Comparison of ENCODE assay signal across 1 cellular context in genomic region chr11:47642099-47642855, GRCh38.
A peak's percentile ranks its signal among the peaks of the same experiment; 100 is the strongest.
TF ChIP-seq lines count a peak whose summit lies in the region.

TSS of gene MTCH2 (minus strand) at chr11:47642559. CDS start at chr11:47642465, 94 bp downstream.

TF ChIP-seq in K562, 482 proteins besides CTCF, POLR2A, EP300 and RAD21 (continued from another document and continues in another):
- TF ChIP-seq UBTF (IDR thresholded peaks at IDR 0.05; ENCODE audit: borderline replicate concordance in 1 of 2, low read depth in 2 of 2, low read length in 2 of 2) (peak in 1 of 2 experiments; percentile 73; a peak in 1 of 4 replicates), ZNF175 (CRISPR knock-in tag; IDR thresholded peaks at IDR 0.05; ENCODE audit: low read depth) (no peak), HSF4 (CRISPR knock-in tag; IDR thresholded peaks at IDR 0.05; ENCODE audit: borderline replicate concordance) (0 out of 2 replicates have a peak, but pooled peaks have one; percentile 54), ZC3H11A (IDR thresholded peaks at IDR 0.05; ENCODE audit: low read depth, low read length) (0 out of 2 replicates have a peak, but pooled peaks have one; percentile 20), CBFA2T3 (IDR thresholded peaks at IDR 0.05) (no peak), CBX1 (IDR thresholded peaks at IDR 0.05; ENCODE audit: low read depth) (no peak), RNF2 (IDR thresholded peaks at IDR 0.05) (0 out of 2 replicates have a peak, but pooled peaks have one; percentile 27), ZNF12 (CRISPR knock-in tag; IDR thresholded peaks at IDR 0.05) (no peak), SRSF3 (IDR thresholded peaks at IDR 0.05; ENCODE audit: insufficient read depth, low read length) (0 out of 2 replicates have a peak, but pooled peaks have one; percentile 76), ZNF354B (CRISPR knock-in tag; IDR thresholded peaks at IDR 0.05) (no peak), ZBTB2 (IDR thresholded peaks at IDR 0.05) (peak; percentile 96), ZNF766 (CRISPR knock-in tag; conservative IDR thresholded peaks at IDR 0.05) (peak; percentile 73; the same call in 1 of the 2 replicates), ZNF740 (CRISPR knock-in tag; IDR thresholded peaks at IDR 0.05) (peak; percentile 87), ZNF740 (tag; IDR thresholded peaks at IDR 0.05) (peak in 1 of 2 experiments; percentile 87; a peak in 2 of 4 replicates), NR2C1 (IDR thresholded peaks at IDR 0.05) (no peak), NR2C1 (tag; IDR thresholded peaks at IDR 0.05) (no peak), ESRRA (IDR thresholded peaks at IDR 0.05; ENCODE audit: borderline replicate concordance, low read depth) (peak; percentile 99), BRD9 (IDR thresholded peaks at IDR 0.05; ENCODE audit: low read depth, partially characterized antibody) (no peak), PURB (CRISPR knock-in tag; IDR thresholded peaks at IDR 0.05; ENCODE audit: low read depth) (no peak), MCM3 (IDR thresholded peaks at IDR 0.05) (no peak), MTA1 (IDR thresholded peaks at IDR 0.05; ENCODE audit: borderline replicate concordance) (no peak), PKNOX1 (IDR thresholded peaks at IDR 0.05) (peak; percentile 65), HDAC1 (IDR thresholded peaks at IDR 0.05) (peak in 1 of 2 experiments; percentile 88; a peak in 2 of 4 replicates), CREBBP (IDR thresholded peaks at IDR 0.05; ENCODE audit: low read depth, low read length) (no peak), NKRF (IDR thresholded peaks at IDR 0.05; ENCODE audit: borderline replicate concordance) (peak; percentile 89), SAP30 (IDR thresholded peaks at IDR 0.05; ENCODE audit: borderline replicate concordance, insufficient read depth, low read depth, low read length, poor library complexity, severe bottlenecking) (peak; percentile 59)
- TF ChIP-seq, protein P1, sequence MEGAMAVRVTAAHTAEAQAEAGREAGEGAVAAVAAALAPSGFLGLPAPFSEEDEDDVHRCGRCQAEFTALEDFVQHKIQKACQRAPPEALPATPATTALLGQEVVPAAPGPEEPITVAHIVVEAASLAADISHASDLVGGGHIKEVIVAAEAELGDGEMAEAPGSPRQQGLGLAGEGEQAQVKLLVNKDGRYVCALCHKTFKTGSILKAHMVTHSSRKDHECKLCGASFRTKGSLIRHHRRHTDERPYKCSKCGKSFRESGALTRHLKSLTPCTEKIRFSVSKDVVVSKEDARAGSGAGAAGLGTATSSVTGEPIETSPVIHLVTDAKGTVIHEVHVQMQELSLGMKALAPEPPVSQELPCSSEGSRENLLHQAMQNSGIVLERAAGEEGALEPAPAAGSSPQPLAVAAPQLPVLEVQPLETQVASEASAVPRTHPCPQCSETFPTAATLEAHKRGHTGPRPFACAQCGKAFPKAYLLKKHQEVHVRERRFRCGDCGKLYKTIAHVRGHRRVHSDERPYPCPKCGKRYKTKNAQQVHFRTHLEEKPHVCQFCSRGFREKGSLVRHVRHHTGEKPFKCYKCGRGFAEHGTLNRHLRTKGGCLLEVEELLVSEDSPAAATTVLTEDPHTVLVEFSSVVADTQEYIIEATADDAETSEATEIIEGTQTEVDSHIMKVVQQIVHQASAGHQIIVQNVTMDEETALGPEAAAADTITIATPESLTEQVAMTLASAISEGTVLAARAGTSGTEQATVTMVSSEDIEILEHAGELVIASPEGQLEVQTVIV (CRISPR knock-in tag; IDR thresholded peaks at IDR 0.05; ENCODE audit: borderline replicate concordance): no peak
- TF ChIP-seq, protein P2, sequence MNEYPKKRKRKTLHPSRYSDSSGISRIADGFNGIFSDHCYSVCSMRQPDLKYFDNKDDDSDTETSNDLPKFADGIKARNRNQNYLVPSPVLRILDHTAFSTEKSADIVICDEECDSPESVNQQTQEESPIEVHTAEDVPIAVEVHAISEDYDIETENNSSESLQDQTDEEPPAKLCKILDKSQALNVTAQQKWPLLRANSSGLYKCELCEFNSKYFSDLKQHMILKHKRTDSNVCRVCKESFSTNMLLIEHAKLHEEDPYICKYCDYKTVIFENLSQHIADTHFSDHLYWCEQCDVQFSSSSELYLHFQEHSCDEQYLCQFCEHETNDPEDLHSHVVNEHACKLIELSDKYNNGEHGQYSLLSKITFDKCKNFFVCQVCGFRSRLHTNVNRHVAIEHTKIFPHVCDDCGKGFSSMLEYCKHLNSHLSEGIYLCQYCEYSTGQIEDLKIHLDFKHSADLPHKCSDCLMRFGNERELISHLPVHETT (CRISPR knock-in tag; conservative IDR thresholded peaks at IDR 0.05 in 1 of 2, IDR thresholded peaks at IDR 0.05 in 1 of 2): peak in 1 of 2 experiments; percentile 94; a peak in 2 of 4 replicates
- TF ChIP-seq, protein P3, sequence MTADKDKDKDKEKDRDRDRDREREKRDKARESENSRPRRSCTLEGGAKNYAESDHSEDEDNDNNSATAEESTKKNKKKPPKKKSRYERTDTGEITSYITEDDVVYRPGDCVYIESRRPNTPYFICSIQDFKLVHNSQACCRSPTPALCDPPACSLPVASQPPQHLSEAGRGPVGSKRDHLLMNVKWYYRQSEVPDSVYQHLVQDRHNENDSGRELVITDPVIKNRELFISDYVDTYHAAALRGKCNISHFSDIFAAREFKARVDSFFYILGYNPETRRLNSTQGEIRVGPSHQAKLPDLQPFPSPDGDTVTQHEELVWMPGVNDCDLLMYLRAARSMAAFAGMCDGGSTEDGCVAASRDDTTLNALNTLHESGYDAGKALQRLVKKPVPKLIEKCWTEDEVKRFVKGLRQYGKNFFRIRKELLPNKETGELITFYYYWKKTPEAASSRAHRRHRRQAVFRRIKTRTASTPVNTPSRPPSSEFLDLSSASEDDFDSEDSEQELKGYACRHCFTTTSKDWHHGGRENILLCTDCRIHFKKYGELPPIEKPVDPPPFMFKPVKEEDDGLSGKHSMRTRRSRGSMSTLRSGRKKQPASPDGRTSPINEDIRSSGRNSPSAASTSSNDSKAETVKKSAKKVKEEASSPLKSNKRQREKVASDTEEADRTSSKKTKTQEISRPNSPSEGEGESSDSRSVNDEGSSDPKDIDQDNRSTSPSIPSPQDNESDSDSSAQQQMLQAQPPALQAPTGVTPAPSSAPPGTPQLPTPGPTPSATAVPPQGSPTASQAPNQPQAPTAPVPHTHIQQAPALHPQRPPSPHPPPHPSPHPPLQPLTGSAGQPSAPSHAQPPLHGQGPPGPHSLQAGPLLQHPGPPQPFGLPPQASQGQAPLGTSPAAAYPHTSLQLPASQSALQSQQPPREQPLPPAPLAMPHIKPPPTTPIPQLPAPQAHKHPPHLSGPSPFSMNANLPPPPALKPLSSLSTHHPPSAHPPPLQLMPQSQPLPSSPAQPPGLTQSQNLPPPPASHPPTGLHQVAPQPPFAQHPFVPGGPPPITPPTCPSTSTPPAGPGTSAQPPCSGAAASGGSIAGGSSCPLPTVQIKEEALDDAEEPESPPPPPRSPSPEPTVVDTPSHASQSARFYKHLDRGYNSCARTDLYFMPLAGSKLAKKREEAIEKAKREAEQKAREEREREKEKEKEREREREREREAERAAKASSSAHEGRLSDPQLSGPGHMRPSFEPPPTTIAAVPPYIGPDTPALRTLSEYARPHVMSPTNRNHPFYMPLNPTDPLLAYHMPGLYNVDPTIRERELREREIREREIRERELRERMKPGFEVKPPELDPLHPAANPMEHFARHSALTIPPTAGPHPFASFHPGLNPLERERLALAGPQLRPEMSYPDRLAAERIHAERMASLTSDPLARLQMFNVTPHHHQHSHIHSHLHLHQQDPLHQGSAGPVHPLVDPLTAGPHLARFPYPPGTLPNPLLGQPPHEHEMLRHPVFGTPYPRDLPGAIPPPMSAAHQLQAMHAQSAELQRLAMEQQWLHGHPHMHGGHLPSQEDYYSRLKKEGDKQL (CRISPR knock-in tag; IDR thresholded peaks at IDR 0.05; ENCODE audit: borderline replicate concordance): no peak
- TF ChIP-seq, protein P4, sequence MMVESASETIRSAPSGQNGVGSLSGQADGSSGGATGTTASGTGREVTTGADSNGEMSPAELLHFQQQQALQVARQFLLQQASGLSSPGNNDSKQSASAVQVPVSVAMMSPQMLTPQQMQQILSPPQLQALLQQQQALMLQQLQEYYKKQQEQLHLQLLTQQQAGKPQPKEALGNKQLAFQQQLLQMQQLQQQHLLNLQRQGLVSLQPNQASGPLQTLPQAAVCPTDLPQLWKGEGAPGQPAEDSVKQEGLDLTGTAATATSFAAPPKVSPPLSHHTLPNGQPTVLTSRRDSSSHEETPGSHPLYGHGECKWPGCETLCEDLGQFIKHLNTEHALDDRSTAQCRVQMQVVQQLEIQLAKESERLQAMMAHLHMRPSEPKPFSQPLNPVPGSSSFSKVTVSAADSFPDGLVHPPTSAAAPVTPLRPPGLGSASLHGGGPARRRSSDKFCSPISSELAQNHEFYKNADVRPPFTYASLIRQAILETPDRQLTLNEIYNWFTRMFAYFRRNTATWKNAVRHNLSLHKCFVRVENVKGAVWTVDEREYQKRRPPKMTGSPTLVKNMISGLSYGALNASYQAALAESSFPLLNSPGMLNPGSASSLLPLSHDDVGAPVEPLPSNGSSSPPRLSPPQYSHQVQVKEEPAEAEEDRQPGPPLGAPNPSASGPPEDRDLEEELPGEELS (CRISPR knock-in tag; IDR thresholded peaks at IDR 0.05; ENCODE audit: borderline replicate concordance): peak; percentile 37
